ENCODE assay signal across 1 cellular context in genomic region chr1:20685739-20686138, GRCh38.
TF ChIP-seq lines count a peak whose summit lies in the region.

No MANE protein-coding gene starts in this region.

TF ChIP-seq in GM23338, 12 proteins besides CTCF, POLR2A, EP300 and RAD21 (continued from another document):
- TF ChIP-seq REST (IDR thresholded peaks at IDR 0.05; ENCODE audit: unreplicated experiment) = no peak
- TF ChIP-seq NANOG (IDR thresholded peaks at IDR 0.05; ENCODE audit: borderline replicate concordance) = no peak
- TF ChIP-seq ZNF331 (CRISPR knock-in tag; IDR thresholded peaks at IDR 0.05; ENCODE audit: low read depth) = no peak
- TF ChIP-seq STAT1 (IDR thresholded peaks at IDR 0.05; ENCODE audit: unreplicated experiment) = no peak
- no peak for TF ChIP-seq ZNF462 (CRISPR knock-in tag; IDR thresholded peaks at IDR 0.05)
- TF ChIP-seq POLR2AphosphoS5 (IDR thresholded peaks at IDR 0.05; ENCODE audit: low read depth) = no peak
